In genomic region chr6:11970114-11970513, GRCh38 we compare ENCODE assay signal across 15 cellular contexts.
"Had no signal": no experiment of that assay in that cellular context is flagged by ENCODE, and none has a peak within 500 bp of the region (broad histone marks: within the 10 kb centered on the region; RNA-seq: fewer than 3 reads in every experiment).

No MANE protein-coding gene starts in this region.

- H3K27me3 ChIP-seq: esophagus muscularis mucosa, heart left ventricle had no signal

- H3K27ac ChIP-seq: epithelial cell of prostate, psoas muscle had no signal

- H3K9me3 ChIP-seq: esophagus muscularis mucosa, heart left ventricle, psoas muscle had no signal

- H3K4me3 ChIP-seq: esophagus muscularis mucosa, heart left ventricle, psoas muscle had no signal

- H3K27me3 Mint-ChIP-seq: naive thymus-derived CD4-positive, alpha-beta T cell; type B pancreatic cell had no signal

- H3K36me3 ChIP-seq: esophagus muscularis mucosa, heart left ventricle had no signal

- H3K4me3 Mint-ChIP-seq: effector memory CD8-positive, alpha-beta T cell; naive thymus-derived CD4-positive, alpha-beta T cell; nephron progenitor cell; stimulated activated naive B cell treated with anti-CD40 and anti-IgM and Interleukin-4, amounts not matched to agents 10 μg/mL and 1 μg/mL and 100 μg/mL, for 72 hours; type B pancreatic cell had no signal

- DNase-seq: effector memory CD8-positive, alpha-beta T cell; foreskin melanocyte; heart left ventricle; hypothalamus; kidney glomerular epithelial cell; naive thymus-derived CD4-positive, alpha-beta T cell; nephron progenitor cell; stimulated activated CD4-positive, alpha-beta T cell treated with anti-CD3 and anti-CD28 coated beads, Interleukin-2, amount 100 ng/mL, for 24 hours; stimulated activated CD4-positive, alpha-beta T cell treated with anti-CD3 and anti-CD28 coated beads, Interleukin-4, amount 100 ng/mL, for 4 hours; stimulated activated naive B cell treated with anti-CD40 and anti-IgM and Interleukin-4, amounts not matched to agents 10 μg/mL and 1 μg/mL and 100 μg/mL, for 72 hours had no signal

- ATAC-seq: effector memory CD8-positive, alpha-beta T cell; heart left ventricle; naive thymus-derived CD4-positive, alpha-beta T cell; psoas muscle; sciatic nerve; stimulated activated naive B cell treated with anti-CD40 and anti-IgM and Interleukin-4, amounts not matched to agents 10 μg/mL and 1 μg/mL and 100 μg/mL, for 72 hours had no signal

- H3K36me3 Mint-ChIP-seq: naive thymus-derived CD4-positive, alpha-beta T cell; type B pancreatic cell had no signal

- H3K27ac Mint-ChIP-seq: effector memory CD8-positive, alpha-beta T cell; naive thymus-derived CD4-positive, alpha-beta T cell; nephron progenitor cell; stimulated activated naive B cell treated with anti-CD40 and anti-IgM and Interleukin-4, amounts not matched to agents 10 μg/mL and 1 μg/mL and 100 μg/mL, for 72 hours; type B pancreatic cell had no signal

- H3K4me1 ChIP-seq: psoas muscle had no signal
